26 cellular contexts compared by ENCODE assay signal in genomic region chr17:35841505-35841904, GRCh38. TPM values are rescaled to one million over a fixed set of nuclear protein-coding genes. Genes with fewer than 3 reads are reported as not detected.
DNase-seq lines count a peak whose midpoint lies in the region; ATAC-seq and TF ChIP-seq lines count a peak whose summit lies in the region.
"Had no signal": no experiment of that assay in that cellular context is flagged by ENCODE, and none has a peak within 500 bp of the region (broad histone marks: within the 10 kb centered on the region; RNA-seq: fewer than 3 reads in every experiment).

No MANE protein-coding gene starts in this region.

- POLR2A ChIA-PET in WTC11 (lab: Charles Lee): interaction anchor here (1.2 kb wide), 1 partner anchor 78 kb away, joined by 3 read pairs; no protein-coding TSS in a partner anchor

- DNase-seq in ELR (ENCODE audit: low read depth) (peak; percentile 39), NCI-H226 (peak; percentile 68), chondrocyte (ENCODE audit: low spot score) (no peak), non-pigmented ciliary epithelial cell (ENCODE audit: low read depth) (peak; percentile 9), WTC11 (ENCODE audit: low spot score) (no peak), endothelial cell (ENCODE audit: low spot score) (no peak)
- DNase-seq in effector CD4-positive, alpha-beta T cell: no peak
- DNase-seq: activated CD8-positive, alpha-beta memory T cell treated with anti-CD3 and anti-CD28 coated beads, Interleukin-2, amount 50 U/mL, for 48 hours; activated effector memory CD4-positive, alpha-beta T cell treated with Interleukin-2 at 50 U/mL for 16 hours; activated naive CD8-positive, alpha-beta T cell treated with anti-CD3 and anti-CD28 coated beads, Interleukin-2, amount 50 U/mL, for 24 hours; CD4-positive, alpha-beta memory T cell; DMS 273 treated with DMSO at 0.1 percent for 48 hours; GF-D8; HFFc6; NCI-H510A treated with DMSO at 0.1 percent for 48 hours; SJCRH30; small intestine; stimulated activated naive CD4-positive, alpha-beta T cell; T-cell had no signal

- H3K9me3 Mint-ChIP-seq in chondrocyte (ENCODE audit: low read depth): no peaks in the 10 kb centered on the region
- no peaks in the 10 kb centered on the region for H3K9me3 Mint-ChIP-seq in WTC11
- no peaks in the 10 kb centered on the region for H3K9me3 Mint-ChIP-seq in endothelial cell (ENCODE audit: unreplicated experiment)
- H3K9me3 Mint-ChIP-seq: activated naive CD8-positive, alpha-beta T cell treated with anti-CD3 and anti-CD28 coated beads, Interleukin-2, amount 50 U/mL, for 24 hours; CD4-positive, alpha-beta memory T cell; HFFc6; T-cell had no signal

- H3K36me3 Mint-ChIP-seq in chondrocyte (ENCODE audit: low read depth) (peaks cover 37% of the 10 kb centered on the region), WTC11 (peaks cover 77% of the 10 kb centered on the region), endothelial cell (ENCODE audit: low read depth, unreplicated experiment) (peaks cover 36% of the 10 kb centered on the region)

- TF ChIP-seq CTCF in chondrocyte (IDR thresholded peaks at IDR 0.05) (no peak), WTC11 (IDR thresholded peaks at IDR 0.05) (no peak), endothelial cell (IDR thresholded peaks at IDR 0.05; ENCODE audit: unreplicated experiment) (no peak)

- H3K27me3 Mint-ChIP-seq in chondrocyte (ENCODE audit: low read depth) (no peaks in the 10 kb centered on the region), WTC11 (ENCODE audit: low read depth) (no peaks in the 10 kb centered on the region), endothelial cell (ENCODE audit: unreplicated experiment) (peaks cover 1% of the 10 kb centered on the region)
- H3K27me3 Mint-ChIP-seq: activated naive CD8-positive, alpha-beta T cell treated with anti-CD3 and anti-CD28 coated beads, Interleukin-2, amount 50 U/mL, for 24 hours; CD4-positive, alpha-beta memory T cell; T-cell had no signal

- peaks cover 8% of the 10 kb centered on the region for H3K4me1 Mint-ChIP-seq in chondrocyte (ENCODE audit: low read depth)
- no peaks in the 10 kb centered on the region for H3K4me1 Mint-ChIP-seq in WTC11
- H3K4me1 Mint-ChIP-seq in endothelial cell (ENCODE audit: unreplicated experiment): no peaks in the 10 kb centered on the region

- H3K4me3 Mint-ChIP-seq in chondrocyte (ENCODE audit: unreplicated experiment): no peak overlapping the region
- no peak overlapping the region for H3K4me3 Mint-ChIP-seq in WTC11
- H3K4me3 Mint-ChIP-seq in endothelial cell (ENCODE audit: unreplicated experiment): no peak overlapping the region
- H3K4me3 Mint-ChIP-seq: activated naive CD8-positive, alpha-beta T cell treated with anti-CD3 and anti-CD28 coated beads, Interleukin-2, amount 50 U/mL, for 24 hours; CD4-positive, alpha-beta memory T cell; HFFc6; T-cell had no signal

- ATAC-seq in WTC11 (no peak), HG02981 (IDR thresholded peaks at IDR 0.05; ENCODE audit: unreplicated experiment) (no peak)
- ATAC-seq: activated naive CD8-positive, alpha-beta T cell treated with anti-CD3 and anti-CD28 coated beads, Interleukin-2, amount 50 U/mL, for 24 hours; gastroesophageal sphincter; T-cell had no signal

- H3K27ac Mint-ChIP-seq in chondrocyte (ENCODE audit: unreplicated experiment): peak overlapping the region; percentile 45
- H3K27ac Mint-ChIP-seq in WTC11: no peak overlapping the region
- H3K27ac Mint-ChIP-seq in endothelial cell (ENCODE audit: unreplicated experiment): no peak overlapping the region
- H3K27ac Mint-ChIP-seq: activated naive CD8-positive, alpha-beta T cell treated with anti-CD3 and anti-CD28 coated beads, Interleukin-2, amount 50 U/mL, for 24 hours; HFFc6 had no signal

- CTCF ChIA-PET in WTC11 (lab: Charles Lee): interaction anchor here (3.3 kb wide), 1 partner anchor 78 kb away, joined by 12 read pairs; no protein-coding TSS in a partner anchor

TF ChIP-seq in WTC11, 78 proteins besides CTCF, POLR2A, EP300 and RAD21:
- TF ChIP-seq HMGXB4 (CRISPR knock-in tag; IDR thresholded peaks at IDR 0.05) (no peak), TCF7 (CRISPR knock-in tag; IDR thresholded peaks at IDR 0.05; ENCODE audit: low read depth) (no peak), USF2 (CRISPR knock-in tag; IDR thresholded peaks at IDR 0.05) (no peak), E2F4 (CRISPR knock-in tag; IDR thresholded peaks at IDR 0.05; ENCODE audit: borderline replicate concordance, low read depth) (no peak), ZBTB43 (CRISPR knock-in tag; IDR thresholded peaks at IDR 0.05) (no peak), NR1H2 (CRISPR knock-in tag; IDR thresholded peaks at IDR 0.05) (no peak), GRHL2 (CRISPR knock-in tag; IDR thresholded peaks at IDR 0.05; ENCODE audit: insufficient replicate concordance, severe bottlenecking) (no peak)

RNA-seq across cellular contexts. Expression of gene HEATR9, which starts 27.2 kb away (rescaled TPM):
- total RNA-seq in chondrocyte: not detected in 3 replicates
- not detected in 3 replicates for total RNA-seq in WTC11 (2021)
- not detected for total RNA-seq in endothelial cell (ENCODE audit: unreplicated experiment)
- total RNA-seq: bronchial epithelial cell, dermis microvascular lymphatic vessel endothelial cell, HFFc6, kidney epithelial cell, lung microvascular endothelial cell, SJCRH30, thoracic aorta had no signal

RNA-seq across cellular contexts. Expression of gene TAF15, which starts 32.2 kb away (rescaled TPM):
- total RNA-seq in chondrocyte (123 to 168 TPM (median 135 TPM) in 3 replicates), WTC11 (2021) (273 to 322 TPM (median 316 TPM) in 3 replicates), endothelial cell (ENCODE audit: unreplicated experiment) (188 TPM)

RNA-seq across cellular contexts. Expression of gene CCL5, which starts 38.7 kb away (rescaled TPM):
- total RNA-seq in chondrocyte: not detected in 3 replicates
- 0.17 to 0.37 TPM (median 0.27 TPM) in 3 replicates for total RNA-seq in WTC11 (2021)
- not detected for total RNA-seq in endothelial cell (ENCODE audit: unreplicated experiment)
- total RNA-seq: bronchial epithelial cell, kidney epithelial cell, SJCRH30 had no signal

RNA-seq across cellular contexts. Expression of gene MMP28, which starts 46.1 kb away (rescaled TPM):
- total RNA-seq in chondrocyte: 5.1 to 8.6 TPM (median 7.9 TPM) in 3 replicates
- 0.22 TPM in 1 of 3 replicates, not detected in the others for total RNA-seq in WTC11 (2021)
- total RNA-seq in endothelial cell (ENCODE audit: unreplicated experiment): 10.6 TPM
- total RNA-seq: HFFc6, SJCRH30 had no signal

Comparison
In these comparisons a context has a peak if more than half of its experiments do, and no peak if none do; other contexts are left out.
1. DNase-seq: peak in ELR (single experiment), NCI-H226 (single experiment) and non-pigmented ciliary epithelial cell (single experiment); none in chondrocyte (single experiment), WTC11 (single experiment), effector CD4-positive, alpha-beta T cell (single experiment) and endothelial cell (single experiment).